Comparison of ENCODE assay signal across 25 cellular contexts in genomic region chr20:52224920-52225319, GRCh38.
"Had no signal": no experiment of that assay in that cellular context is flagged by ENCODE, and none has a peak within 500 bp of the region (broad histone marks: within the 10 kb centered on the region; RNA-seq: fewer than 3 reads in every experiment).

No MANE protein-coding gene starts in this region.

- H2AFZ ChIP-seq: neural progenitor cell had no signal

- H3K27me3 ChIP-seq: neural progenitor cell, pancreas, uterus had no signal

- H3K4me3 ChIP-seq: left lung, lower lobe of right lung, neural progenitor cell, pancreas, prostate gland, smooth muscle cell, tibial nerve, uterus had no signal

- ATAC-seq: left lung; lower lobe of right lung; naive thymus-derived CD8-positive, alpha-beta T cell; right cardiac atrium; stimulated activated memory B cell treated with anti-CD40 and anti-IgM and Interleukin-4, amounts not matched to agents 10 μg/mL and 1 μg/mL and 100 μg/mL, for 72 hours; stimulated activated naive CD8-positive, alpha-beta T cell treated with anti-CD3 and anti-CD28 coated beads, Interleukin-15, amount 100 ng/mL, for 72 hours had no signal

- DNase-seq: hypothalamus; immature natural killer cell; kidney; left lung; lower lobe of right lung; mammary epithelial cell; mesenchymal stem cell; naive thymus-derived CD8-positive, alpha-beta T cell; pancreas; posterior cingulate gyrus; retina; right cardiac atrium; stimulated activated CD4-positive, alpha-beta T cell treated with anti-CD3 and anti-CD28 coated beads, Interleukin-1b, Interleukin-23, amount 100 ng/mL, for 48 hours; stimulated activated CD4-positive, alpha-beta T cell treated with anti-CD3 and anti-CD28 coated beads, Interleukin-2, amount 100 ng/mL, for 48 hours; stimulated activated CD4-positive, alpha-beta T cell treated with anti-CD3 and anti-CD28 coated beads, Interleukin-4, amount 100 ng/mL, for 4 hours; stimulated activated CD8-positive, alpha-beta memory T cell treated with anti-CD3 and anti-CD28 coated beads, Interleukin-4, amount 100 ng/mL, for 48 hours; stimulated activated naive CD4-positive, alpha-beta T cell treated with Interleukin-2 at 50 U/mL for 16 hours; stimulated activated naive CD8-positive, alpha-beta T cell treated with anti-CD3 and anti-CD28 coated beads, Interleukin-15, amount 100 ng/mL, for 72 hours; substantia nigra; uterus had no signal

- H3K36me3 ChIP-seq: left lung, lower lobe of right lung, neural progenitor cell, pancreas, prostate gland, tibial nerve, uterus had no signal

- H3K4me2 ChIP-seq: neural progenitor cell, smooth muscle cell had no signal

- H3K9ac ChIP-seq: neural progenitor cell had no signal

- H3K4me1 ChIP-seq: left lung, lower lobe of right lung, neural progenitor cell, pancreas, prostate gland, tibial nerve, uterus had no signal

- H3K9me3 ChIP-seq: pancreas, prostate gland, uterus had no signal

- H3K27ac ChIP-seq: left lung, lower lobe of right lung, neural progenitor cell, pancreas, prostate gland, tibial nerve, uterus had no signal
